Comparison of ENCODE assay signal across 16 cellular contexts in genomic region chr14:72711936-72712335, GRCh38.
"Had no signal": no experiment of that assay in that cellular context is flagged by ENCODE, and none has a peak within 500 bp of the region (broad histone marks: within the 10 kb centered on the region; RNA-seq: fewer than 3 reads in every experiment).

No MANE protein-coding gene starts in this region.

- ATAC-seq: activated naive CD8-positive, alpha-beta T cell treated with anti-CD3 and anti-CD28 coated beads, Interleukin-2, amount 50 U/mL, for 24 hours; heart right ventricle; right cardiac atrium had no signal

- H3K9me3 ChIP-seq: heart right ventricle, SJSA1, thyroid gland had no signal

- H3K36me3 ChIP-seq: SJSA1, thyroid gland had no signal

- H3K27ac ChIP-seq: SJSA1, thyroid gland had no signal

- DNase-seq: activated B cell treated with CpG ODN at 0.5 μM for 24 hours; activated CD4-positive, alpha-beta memory T cell treated with anti-CD3 and anti-CD28 coated beads for 36 hours; activated CD4-positive, alpha-beta T cell treated with anti-CD3 and anti-CD28 coated beads for 4 hours; activated naive CD4-positive, alpha-beta T cell treated with anti-CD3 and anti-CD28 coated beads, Interleukin-2, amount 10 ng/mL, durations not matched to agents 7 days and 5 days; activated naive CD8-positive, alpha-beta T cell treated with anti-CD3 and anti-CD28 coated beads, Interleukin-2, amount 50 U/mL, for 24 hours; activated T-cell treated with anti-CD3 and anti-CD28 coated beads for 4 hours; anterior cingulate cortex; effector CD4-positive, alpha-beta T cell; heart right ventricle; mesendoderm; right cardiac atrium; small intestine; stimulated activated CD4-positive, alpha-beta T cell treated with anti-CD3 and anti-CD28 coated beads, Interleukin-15, amount 100 ng/mL, for 24 hours; stimulated activated CD4-positive, alpha-beta T cell treated with anti-CD3 and anti-CD28 coated beads, Interleukin-4, amount 100 ng/mL, for 1 hour; thyroid gland had no signal

- H3K4me3 ChIP-seq: heart right ventricle, SJSA1, thyroid gland had no signal

- H3K27me3 ChIP-seq: heart right ventricle, SJSA1, thyroid gland had no signal
